8 cellular contexts compared by ENCODE assay signal in the genomic region with DNA sequence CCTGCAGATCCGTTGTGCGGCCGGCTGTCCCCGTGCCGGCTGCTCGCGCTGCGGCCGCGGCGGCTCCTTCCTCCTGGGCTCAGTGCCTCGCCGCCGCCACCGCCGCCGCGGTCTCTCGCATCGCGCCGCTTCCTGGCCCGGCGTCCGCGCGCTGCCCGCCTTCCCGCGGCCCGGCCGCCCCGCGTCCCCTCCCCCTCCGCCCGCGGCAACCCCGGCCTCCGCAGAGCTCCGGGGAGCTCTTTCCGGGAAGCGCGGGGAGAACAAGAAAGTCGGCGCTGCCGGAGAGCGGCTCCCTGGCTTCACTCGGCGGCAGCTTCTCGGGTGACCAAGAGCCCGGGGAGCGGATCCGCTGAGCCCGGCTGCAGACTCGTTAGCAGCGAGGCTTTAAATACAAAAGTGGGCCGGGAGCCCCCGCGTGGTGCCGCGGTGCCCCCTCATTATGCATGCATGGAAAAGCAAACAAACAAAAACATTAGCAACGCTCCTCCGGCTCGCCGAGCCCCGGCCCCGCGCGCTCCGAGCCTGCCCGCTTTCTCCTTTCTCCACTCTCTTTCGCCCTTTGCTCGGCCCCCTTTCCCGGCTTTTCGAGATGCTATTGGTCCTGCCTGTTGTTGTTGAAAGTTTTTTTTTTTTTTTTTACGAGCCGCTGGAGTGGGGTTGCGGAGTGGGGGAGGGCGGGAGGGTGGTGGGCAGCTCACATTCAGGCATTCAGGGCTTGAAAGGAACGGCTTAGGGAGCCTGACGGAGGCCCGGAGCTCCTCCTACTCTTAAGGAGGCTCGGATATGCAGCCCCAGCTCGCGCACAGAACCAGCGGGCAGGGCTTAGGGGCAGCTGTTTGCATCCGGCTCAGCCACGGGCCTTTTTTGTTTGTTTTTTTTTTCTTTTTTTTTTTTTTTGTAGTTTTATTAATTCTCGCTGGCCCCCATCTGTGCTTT. TPM values are rescaled to one million over a fixed set of nuclear protein-coding genes. Genes with fewer than 3 reads are reported as not detected.
DNase-seq lines count a peak whose midpoint lies in the region; ATAC-seq and TF ChIP-seq lines count a peak whose summit lies in the region.

A gene with protein sequence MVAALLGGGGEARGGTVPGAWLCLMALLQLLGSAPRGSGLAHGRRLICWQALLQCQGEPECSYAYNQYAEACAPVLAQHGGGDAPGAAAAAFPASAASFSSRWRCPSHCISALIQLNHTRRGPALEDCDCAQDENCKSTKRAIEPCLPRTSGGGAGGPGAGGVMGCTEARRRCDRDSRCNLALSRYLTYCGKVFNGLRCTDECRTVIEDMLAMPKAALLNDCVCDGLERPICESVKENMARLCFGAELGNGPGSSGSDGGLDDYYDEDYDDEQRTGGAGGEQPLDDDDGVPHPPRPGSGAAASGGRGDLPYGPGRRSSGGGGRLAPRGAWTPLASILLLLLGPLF (minus strand): TSS at position 361 of the 936 bp plus-strand sequence. CDS start 727 bp downstream, outside the sequence.

- ATAC-seq in HG02870 (IDR thresholded peaks at IDR 0.05; ENCODE audit: unreplicated experiment) (peak; percentile 50), left colon (peak; percentile 88), HG03469 (IDR thresholded peaks at IDR 0.05; ENCODE audit: unreplicated experiment) (no peak)

- in situ Hi-C loops in GM13976 (cut with MboI; ENCODE audit: low sequenced_read_pairs, unreplicated experiment) = no loop called here

- intact Hi-C loops in left colon (cut with DNase I, micrococcal nuclease) = no loop called here

- peak; percentile 66 for DNase-seq in GM13976 (ENCODE audit: low spot score)
- peak; percentile 93 for DNase-seq in NCI-H2171 treated with DMSO at 0.1 percent for 48 hours (lab: John Stamatoyannopoulos, UW)
- peak; percentile 70 for DNase-seq in activated CD4-positive, alpha-beta T cell treated with anti-CD3 and anti-CD28 coated beads for 48 hours
- peak; percentile 97 for DNase-seq in dedifferentiated amniotic fluid mesenchymal stem cell (ENCODE audit: extremely low spot score)
- peak; percentile 80 to 84 for DNase-seq in left colon
- peak; percentile 16 to 21 for DNase-seq in stimulated activated CD4-positive, alpha-beta T cell treated with anti-CD3 and anti-CD28 coated beads, Interleukin-1b, Interleukin-23, amount 100 ng/mL, for 1 hour (ENCODE audit: low read depth in 2 of 2)

- no peak for TF ChIP-seq CTCF in GM13976 (IDR thresholded peaks at IDR 0.05; ENCODE audit: borderline replicate concordance, control extremely low read depth, extremely low read depth, insufficient read depth, missing control alignments)

RNA-seq across cellular contexts. Expression of the gene that starts here (rescaled TPM):
- 1 to 10 TPM; 1.8 to 7.5 TPM for total RNA-seq in left colon

Comparison
In these comparisons a context has a peak if more than half of its experiments do, and no peak if none do; other contexts are left out.
1. DNase-seq: peak in every context shown above with its lines; median percentile 97 in dedifferentiated amniotic fluid mesenchymal stem cell; 93 in NCI-H2171 treated with DMSO at 0.1 percent for 48 hours; 82 in left colon; 70 in activated CD4-positive, alpha-beta T cell treated with anti-CD3 and anti-CD28 coated beads for 48 hours; 66 in GM13976; 18 in stimulated activated CD4-positive, alpha-beta T cell treated with anti-CD3 and anti-CD28 coated beads, Interleukin-1b, Interleukin-23, amount 100 ng/mL, for 1 hour.